14 cellular contexts compared by ENCODE assay signal in the genomic region with DNA sequence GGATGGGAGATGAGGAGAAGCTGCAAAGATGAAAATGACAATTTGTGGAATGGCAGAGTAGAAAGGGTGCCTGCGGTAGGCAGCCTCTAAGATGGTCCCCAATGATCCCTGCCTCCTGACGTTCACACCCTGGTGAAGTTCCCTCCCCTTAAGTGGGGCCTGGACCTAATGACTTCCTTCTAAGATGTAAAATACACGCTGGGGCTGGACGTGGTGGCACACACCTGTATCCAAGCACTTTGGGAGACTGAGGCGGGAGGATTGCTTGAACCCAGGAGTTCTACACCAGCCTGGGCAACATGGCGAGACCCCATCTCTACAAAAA.
DNase-seq lines count a peak whose midpoint lies in the region; ATAC-seq, FAIRE-seq and TF ChIP-seq lines count a peak whose summit lies in the region.
"Had no signal": no experiment of that assay in that cellular context is flagged by ENCODE, and none has a peak within 500 bp of the region (broad histone marks: within the 10 kb centered on the region; RNA-seq: fewer than 3 reads in every experiment).

No MANE protein-coding gene starts in this region.

- DNase-seq in HFFc6: no peak
- DNase-seq in Panc1 (ENCODE audit: low read depth, low spot score): no peak
- DNase-seq in left lung: no peak
- no peak for DNase-seq in pancreas
- DNase-seq in HAP-1 (ENCODE audit: low spot score in 2 of 2): no peak
- DNase-seq in upper lobe of left lung: no peak
- DNase-seq in NCI-H187 (lab: John Stamatoyannopoulos, UW): no peak
- DNase-seq: Caco-2, NCI-H187 treated with DMSO at 0.1 percent for 48 hours, NCI-H446 treated with DMSO at 0.1 percent for 48 hours, PC-9 had no signal

- intact Hi-C loops in Panc1 (cut with micrococcal nuclease; ENCODE audit: unreplicated experiment) (no loop called here), left lung (cut with DNase I) (no loop called here), pancreas (cut with DNase I) (no loop called here)

- H3K36me3 Mint-ChIP-seq in HFFc6 (ENCODE audit: low read depth): no peaks in the 10 kb centered on the region

- CTCF ChIA-PET in Panc1 (lab: Charles Lee): interaction anchor here (0.6 kb wide), 1 partner anchor 22 kb away, joined by 11 read pairs; no protein-coding TSS in a partner anchor

- H3K27ac ChIP-seq in Panc1 (ENCODE audit: low read length): peak overlapping the region; percentile 67; the same call in 1 of the 2 replicates
- no peak overlapping the region for H3K27ac ChIP-seq in left lung
- no peak overlapping the region for H3K27ac ChIP-seq in pancreas
- no peak overlapping the region for H3K27ac ChIP-seq in upper lobe of left lung
- H3K27ac ChIP-seq: PC-9 had no signal

- no peak for TF ChIP-seq EP300 in upper lobe of left lung (IDR thresholded peaks at IDR 0.05)

- no peak overlapping the region for H3K27ac Mint-ChIP-seq in HFFc6

- H3K9me3 ChIP-seq in Panc1 (ENCODE audit: control insufficient read depth, insufficient read depth, low read depth, low read length): no peaks in the 10 kb centered on the region
- H3K9me3 ChIP-seq in left lung: no peaks in the 10 kb centered on the region
- H3K9me3 ChIP-seq in pancreas: no peaks in the 10 kb centered on the region
- H3K9me3 ChIP-seq in HAP-1: no peaks in the 10 kb centered on the region
- H3K9me3 ChIP-seq in upper lobe of left lung: no peaks in the 10 kb centered on the region
- H3K9me3 ChIP-seq: Caco-2 had no signal

- no peak for FAIRE-seq in pancreas (lab: Jason Lieb, UNC)
- FAIRE-seq: H1, HepG2 had no signal

- no peak overlapping the region for H3K4me3 ChIP-seq in Panc1 (ENCODE audit: low read depth in 2 of 2, low read length in 2 of 2)
- H3K4me3 ChIP-seq in left lung: no peak overlapping the region
- H3K4me3 ChIP-seq in pancreas: peak overlapping the region in 2 of 4 donors; percentile 13 to 40
- no peak overlapping the region for H3K4me3 ChIP-seq in HAP-1
- H3K4me3 ChIP-seq in upper lobe of left lung: peak overlapping the region in 2 of 4 donors; percentile 39 to 45
- H3K4me3 ChIP-seq: PC-9 had no signal

- H3K4me1 Mint-ChIP-seq in HFFc6 (ENCODE audit: low read depth): peaks cover 19% of the 10 kb centered on the region

- WGBS in pancreas, 2 donors: 76 to 80% methylated on average over 6 of the region's 6 CpGs
- 87 to 90% methylated on average over 4 to 6 of the region's 6 CpGs for WGBS in upper lobe of left lung, 2 donors

- ATAC-seq in Panc1 (no peak), left lung (peak; percentile 17), pancreas (peak; percentile 15 to 39 (median 28)), upper lobe of left lung (ENCODE audit: low FRiP score in 2 of 2) (no peak), GM18517 (IDR thresholded peaks at IDR 0.05; ENCODE audit: unreplicated experiment) (no peak)
- ATAC-seq: HepG2 had no signal

- POLR2A ChIA-PET in Panc1 (lab: Charles Lee): no interaction called here

- H3K36me3 ChIP-seq in Panc1 (ENCODE audit: control insufficient read depth, insufficient read depth, low read length) (no peaks in the 10 kb centered on the region), left lung (no peaks in the 10 kb centered on the region), pancreas (no peaks in the 10 kb centered on the region), HAP-1 (replicated peaks) (no peaks in the 10 kb centered on the region), upper lobe of left lung (no peaks in the 10 kb centered on the region)

- H3K4me1 ChIP-seq in Panc1 (ENCODE audit: control insufficient read depth, insufficient read depth, low read length) (peaks cover 7% of the 10 kb centered on the region; the same call in 1 of the 2 replicates), left lung (peaks cover 0 to 3% of the 10 kb centered on the region in 2 donors), pancreas (no peaks in the 10 kb centered on the region), HAP-1 (no peaks in the 10 kb centered on the region), upper lobe of left lung (no peaks in the 10 kb centered on the region)
- H3K4me1 ChIP-seq: Caco-2 had no signal

- no peaks in the 10 kb centered on the region for H3K9me3 Mint-ChIP-seq in HFFc6

- H3K27me3 Mint-ChIP-seq in HFFc6 (ENCODE audit: insufficient read depth): peaks cover 12% of the 10 kb centered on the region

- TF ChIP-seq POLR2A in upper lobe of left lung (IDR thresholded peaks at IDR 0.05): no peak

- no TSS peak for BruUV-seq in Panc1 (replicated peaks; lab: Mats Ljungman, UMichigan)

- peak overlapping the region; percentile 82; the same call in 1 of the 2 replicates for H3K4me3 Mint-ChIP-seq in HFFc6

- no peak for TF ChIP-seq CTCF in HFFc6 (IDR thresholded peaks at IDR 0.05)
- TF ChIP-seq CTCF in Panc1 (IDR thresholded peaks at IDR 0.05): no peak
- no peak for TF ChIP-seq CTCF in left lung (IDR thresholded peaks at IDR 0.05)
- TF ChIP-seq CTCF in pancreas (IDR thresholded peaks at IDR 0.05): no peak
- TF ChIP-seq CTCF in upper lobe of left lung (IDR thresholded peaks at IDR 0.05): no peak

- H3K27me3 ChIP-seq in Panc1 (ENCODE audit: control insufficient read depth, insufficient read depth, low read length) (no peaks in the 10 kb centered on the region), left lung (no peaks in the 10 kb centered on the region), pancreas (no peaks in the 10 kb centered on the region), HAP-1 (ENCODE audit: low read depth) (no peaks in the 10 kb centered on the region), upper lobe of left lung (no peaks in the 10 kb centered on the region)

- in situ Hi-C loops in Panc1 (cut with HindIII; ENCODE audit: low pct_unique_long_range_greater_than_20kb, low sequenced_read_pairs) (no loop called here), HAP-1 (cut with MboI; ENCODE audit: low sequenced_read_pairs) (no loop called here)

Comparison
In these comparisons a context has a peak if more than half of its experiments do, and no peak if none do; other contexts are left out.
1. ATAC-seq: peak in left lung (single experiment) and pancreas (4 of 4); none in Panc1 (single experiment), upper lobe of left lung (0 of 2) and GM18517 (single experiment).